In the genomic region with DNA sequence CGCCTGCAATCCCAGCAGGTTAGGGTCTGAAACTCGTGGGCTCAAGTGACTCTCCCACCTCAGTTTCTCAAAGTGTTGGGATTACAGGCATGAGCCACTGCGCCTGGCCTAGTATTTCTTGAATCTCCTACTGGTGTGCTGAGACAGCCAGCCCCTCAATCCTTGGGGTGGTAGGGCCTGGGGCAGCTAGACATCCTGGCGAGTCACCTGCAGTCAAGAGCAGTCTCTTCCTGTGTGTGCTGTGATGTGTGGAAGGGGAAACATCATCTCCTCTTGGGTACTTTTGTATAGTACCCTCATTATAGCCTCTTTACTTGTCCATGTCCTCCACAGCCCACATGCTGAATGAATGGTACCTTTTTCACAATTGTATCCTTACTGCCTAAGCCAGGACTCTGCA, we compare ENCODE assay signal across 25 cellular contexts. TPM values are rescaled to one million over a fixed set of nuclear protein-coding genes. Genes with fewer than 3 reads are reported as not detected.
A peak's percentile ranks its signal among the peaks of the same experiment; 100 is the strongest.
DNase-seq lines count a peak whose midpoint lies in the region; ATAC-seq, FAIRE-seq and TF ChIP-seq lines count a peak whose summit lies in the region.
"Had no signal": no experiment of that assay in that cellular context is flagged by ENCODE, and none has a peak within 500 bp of the region (broad histone marks: within the 10 kb centered on the region; RNA-seq: fewer than 3 reads in every experiment).

No MANE protein-coding gene starts in this region.

- H2AFZ ChIP-seq in GM23338: peak overlapping the region; percentile 34; the same call in 1 of the 2 replicates
- H2AFZ ChIP-seq in Karpas-422 (ENCODE audit: low read length): no peak overlapping the region
- no peak overlapping the region for H2AFZ ChIP-seq in H1 (ENCODE audit: low read length)
- H2AFZ ChIP-seq: GM23248 had no signal

- peaks cover 4% of the 10 kb centered on the region; the same call in 2 of the 3 replicates for H3K9me3 Mint-ChIP-seq in GM23338
- H3K9me3 Mint-ChIP-seq: CD14-positive monocyte; CD4-positive, alpha-beta T cell; CD8-positive, alpha-beta memory T cell had no signal

- H3K9me3 ChIP-seq in Karpas-422 (ENCODE audit: low read length) (no peaks in the 10 kb centered on the region), H1 (ENCODE audit: insufficient read depth in 2 of 2, low read depth in 1 of 2, low read length in 1 of 2) (no peaks in the 10 kb centered on the region), testis (no peaks in the 10 kb centered on the region)
- H3K9me3 ChIP-seq: A549; BE2C; BLaER1 treated with 17β-estradiol and CSF1 and Interleukin-3, amounts not matched to agents 10 nM and 100 nM had no signal

- H4K20me1 ChIP-seq in GM23338 (replicated peaks; ENCODE audit: insufficient read depth): no peaks in the 10 kb centered on the region
- no peaks in the 10 kb centered on the region for H4K20me1 ChIP-seq in Karpas-422 (ENCODE audit: insufficient read depth, low read depth, low read length)
- H4K20me1 ChIP-seq in H1 (replicated peaks in 1 of 2; ENCODE audit: control insufficient read depth in 1 of 2, insufficient read depth in 2 of 2, low read length in 2 of 2): no peaks in the 10 kb centered on the region
- H4K20me1 ChIP-seq: BLaER1 treated with 17β-estradiol and CSF1 and Interleukin-3, amounts not matched to agents 10 nM and 100 nM had no signal

- TF ChIP-seq CTCF in GM23338 (conservative IDR thresholded peaks at IDR 0.05; ENCODE audit: low read depth in 2 of 2): no peak
- TF ChIP-seq CTCF in H1 (IDR thresholded peaks at IDR 0.05; ENCODE audit: control extremely low read depth in 1 of 3, insufficient read depth in 1 of 3, low read depth in 1 of 3, low read length in 3 of 3): no peak
- no peak for TF ChIP-seq CTCF in testis (IDR thresholded peaks at IDR 0.05)

- WGBS in H1 (ENCODE audit: extremely low coverage in 1 of 2, insufficient coverage in 1 of 2, insufficient read length in 1 of 2, insufficient replicate concordance in 2 of 2, low coverage in 1 of 2, low lambda C conversion rate in 2 of 2, missing lambda C conversion rate in 1 of 2), 2 experiments: 83% methylated on average over 4 of the region's 4 CpGs; no CpG with 5 or more reads in 1 of the 2 experiments
- WGBS in testis, 2 donors: 67 to 87% methylated on average over 4 of the region's 4 CpGs

- no peak overlapping the region for H2BK20ac ChIP-seq in H1 (ENCODE audit: low read length)

- CTCF ChIA-PET in H1 (lab: Charles Lee; ENCODE audit: partially characterized antibody): no interaction called here

- H3K36me3 Mint-ChIP-seq in GM23338 (ENCODE audit: low read depth): no peaks in the 10 kb centered on the region
- H3K36me3 Mint-ChIP-seq: CD14-positive monocyte had no signal

- H3K36me3 ChIP-seq in GM23338 (ENCODE audit: insufficient read depth) (no peaks in the 10 kb centered on the region), Karpas-422 (ENCODE audit: insufficient read depth, low read length) (no peaks in the 10 kb centered on the region), H1 (ENCODE audit: control insufficient read depth in 2 of 4, insufficient read depth in 4 of 4, low read length in 3 of 4) (no peaks in the 10 kb centered on the region), testis (ENCODE audit: low read depth, missing control alignments) (no peaks in the 10 kb centered on the region)
- H3K36me3 ChIP-seq: BE2C; BLaER1 treated with 17β-estradiol and CSF1 and Interleukin-3, amounts not matched to agents 10 nM and 100 nM had no signal

- H3K4me3 ChIP-seq in GM23338: no peak overlapping the region
- H3K4me3 ChIP-seq in Karpas-422 (ENCODE audit: low read length): no peak overlapping the region
- H3K4me3 ChIP-seq in H1 (ENCODE audit: extremely low read depth in 1 of 4, insufficient read depth in 2 of 4, low read depth in 3 of 4, low read length in 4 of 4): no peak overlapping the region
- no peak overlapping the region for H3K4me3 ChIP-seq in testis
- H3K4me3 ChIP-seq: A549; BLaER1 treated with 17β-estradiol and CSF1 and Interleukin-3, amounts not matched to agents 10 nM and 100 nM; GM23248 had no signal

- no peak overlapping the region for H3K18ac ChIP-seq in H1 (ENCODE audit: extremely low read depth, low read length)

- H3K9me2 ChIP-seq in GM23338 (ENCODE audit: insufficient read depth) (no peaks in the 10 kb centered on the region), Karpas-422 (replicated peaks; ENCODE audit: insufficient read depth, low read length) (no peaks in the 10 kb centered on the region)

- H3K79me2 ChIP-seq in GM23338 (replicated peaks; ENCODE audit: insufficient read depth) (no peaks in the 10 kb centered on the region), Karpas-422 (ENCODE audit: low read length) (no peaks in the 10 kb centered on the region), H1 (ENCODE audit: control insufficient read depth in 1 of 2, insufficient read depth in 2 of 2, low read length in 2 of 2) (no peaks in the 10 kb centered on the region)

- no peak overlapping the region for H2BK12ac ChIP-seq in H1 (ENCODE audit: low read depth, low read length)

- no peak for FAIRE-seq in H1 (lab: Jason Lieb, UNC)
- FAIRE-seq: A549, D721Med, GM12891, GM18507, H54 had no signal

- H2BK5ac ChIP-seq in H1 (ENCODE audit: low read depth, low read length): no peak overlapping the region

- H3K27me3 Mint-ChIP-seq in GM23338 (ENCODE audit: insufficient read depth, low read depth, poor library complexity): peaks cover 12% of the 10 kb centered on the region

- H3K23me2 ChIP-seq in H1 (ENCODE audit: low read depth, low read length): peaks cover 4% of the 10 kb centered on the region; the same call in 1 of the 2 replicates

- H3K4me3 Mint-ChIP-seq in GM23338: no peak overlapping the region
- H3K4me3 Mint-ChIP-seq: CD14-positive monocyte; CD4-positive, alpha-beta T cell had no signal

- no peak for TF ChIP-seq EP300 in H1 (IDR thresholded peaks at IDR 0.05; ENCODE audit: borderline replicate concordance in 1 of 2, low read depth in 2 of 2, low read length in 2 of 2)

- H3K23ac ChIP-seq in H1 (ENCODE audit: insufficient read length): no peak overlapping the region

- H3K27ac Mint-ChIP-seq in GM23338: no peak overlapping the region
- H3K27ac Mint-ChIP-seq: CD14-positive monocyte; CD4-positive, alpha-beta T cell had no signal

- no peak overlapping the region for H2BK15ac ChIP-seq in H1 (ENCODE audit: low read length)

- no peak overlapping the region for H3K56ac ChIP-seq in H1 (replicated peaks; ENCODE audit: insufficient read length, low read depth, low read length)

- H3K27me3 ChIP-seq in GM23338 (ENCODE audit: insufficient read depth) (no peaks in the 10 kb centered on the region), Karpas-422 (ENCODE audit: low read length) (no peaks in the 10 kb centered on the region), H1 (replicated peaks in 1 of 4; ENCODE audit: control insufficient read depth in 3 of 4, extremely low read depth in 1 of 4, insufficient read depth in 3 of 4, low read length in 3 of 4) (no peaks in the 10 kb centered on the region), testis (no peaks in the 10 kb centered on the region)
- H3K27me3 ChIP-seq: BLaER1 treated with 17β-estradiol and CSF1 and Interleukin-3, amounts not matched to agents 10 nM and 100 nM had no signal

- H3K4me2 ChIP-seq in GM23338 (no peak overlapping the region), Karpas-422 (ENCODE audit: low read depth, low read length, poor library complexity, severe bottlenecking) (no peak overlapping the region), H1 (ENCODE audit: insufficient read depth in 1 of 2, low read depth in 2 of 2, low read length in 2 of 2) (no peak overlapping the region)
- H3K4me2 ChIP-seq: A549; BLaER1 treated with 17β-estradiol and CSF1 and Interleukin-3, amounts not matched to agents 10 nM and 100 nM had no signal

- ATAC-seq in GM23338: no peak
- ATAC-seq: A549 had no signal

- no peak overlapping the region for H4K5ac ChIP-seq in H1 (ENCODE audit: insufficient read length, low read depth, low read length)

- intact Hi-C loops in testis (cut with DNase I; ENCODE audit: low total_unique reads): no loop called here

- H4K8ac ChIP-seq in H1 (ENCODE audit: extremely low read depth, insufficient read depth, low read length): peak overlapping the region; percentile 76; the same call in 1 of the 2 replicates

- no peaks in the 10 kb centered on the region for H3F3A ChIP-seq in GM23338 (replicated peaks; ENCODE audit: low read depth)

- H3K79me1 ChIP-seq in H1 (ENCODE audit: low read depth, low read length): no peaks in the 10 kb centered on the region

- H4K91ac ChIP-seq in H1 (replicated peaks; ENCODE audit: insufficient read length, low read length): no peak overlapping the region

- H3K9ac ChIP-seq in Karpas-422 (ENCODE audit: low read length) (no peak overlapping the region), H1 (replicated peaks in 1 of 4; ENCODE audit: extremely low read depth in 1 of 4, low read depth in 3 of 4, low read length in 3 of 4) (no peak overlapping the region)
- H3K9ac ChIP-seq: BLaER1 treated with 17β-estradiol and CSF1 and Interleukin-3, amounts not matched to agents 10 nM and 100 nM; GM23248 had no signal

- H3K4me1 ChIP-seq in GM23338 (ENCODE audit: insufficient read depth) (0 out of 2 replicates have a peak, but pooled peaks cover 4% of the 10 kb centered on the region), Karpas-422 (ENCODE audit: low read length) (peaks cover 6% of the 10 kb centered on the region), H1 (replicated peaks in 1 of 4; ENCODE audit: control insufficient read depth in 3 of 4, insufficient read depth in 4 of 4, low read length in 3 of 4) (no peaks in the 10 kb centered on the region; a peak in 2 of 7 replicates), testis (peaks cover 10% of the 10 kb centered on the region)
- H3K4me1 ChIP-seq: A549, BE2C had no signal

- POLR2A ChIA-PET in H1 (lab: Charles Lee; ENCODE audit: partially characterized antibody): no interaction called here

- TF ChIP-seq POLR2A in H1 (IDR thresholded peaks at IDR 0.05; ENCODE audit: control extremely low read depth in 1 of 2, low read depth in 2 of 2, low read length in 2 of 2) (no peak), testis (IDR thresholded peaks at IDR 0.05) (no peak)

- no peak for DNase-seq in GM23338 (ENCODE audit: low spot score)
- DNase-seq in Karpas-422: peak; percentile 34
- DNase-seq in H1 (ENCODE audit: low read depth in 1 of 2, low spot score in 2 of 2): no peak
- no peak for DNase-seq in testis
- DNase-seq in NCI-H82 (lab: John Stamatoyannopoulos, UW): no peak
- no peak for DNase-seq in cerebellar cortex (ENCODE audit: low spot score)
- DNase-seq: 8988T; ACHN; AML-193; BE2C; CD4-positive, alpha-beta T cell; CD8-positive, alpha-beta memory T cell; DMS 273 treated with DMSO at 0.1 percent for 48 hours; DMS79; EL; GDM1; GM23248; HCEC 1CT had no signal

- no peak overlapping the region for H2BK120ac ChIP-seq in H1 (replicated peaks; ENCODE audit: low read depth, low read length)

- TF ChIP-seq RAD21 in H1 (IDR thresholded peaks at IDR 0.05 in 1 of 2, conservative IDR thresholded peaks at IDR 0.05 in 1 of 2; ENCODE audit: low read depth in 2 of 2, low read length in 2 of 2): no peak

- H3K27ac ChIP-seq in GM23338 (ENCODE audit: low read depth): no peak overlapping the region
- H3K27ac ChIP-seq in Karpas-422 (ENCODE audit: low read length): no peak overlapping the region
- H3K27ac ChIP-seq in H1 (ENCODE audit: low read depth, low read length): no peak overlapping the region
- no peak overlapping the region for H3K27ac ChIP-seq in testis
- H3K27ac ChIP-seq: A549; BLaER1 treated with 17β-estradiol and CSF1 and Interleukin-3, amounts not matched to agents 10 nM and 100 nM; GM23248 had no signal

- H3K4me1 Mint-ChIP-seq in GM23338: peaks cover 8% of the 10 kb centered on the region

- no peak overlapping the region for H3K4ac ChIP-seq in H1 (replicated peaks; ENCODE audit: insufficient read length, low read depth, low read length)

- no peak overlapping the region for H3K14ac ChIP-seq in H1 (ENCODE audit: insufficient read length)

- H2AK5ac ChIP-seq in H1 (ENCODE audit: low read depth, low read length): no peak overlapping the region

RNA-seq across cellular contexts. Expression of gene HEXA, which starts 4.9 kb away (rescaled TPM):
- total RNA-seq in GM23338 (2014; rRNA removed; shearing (Covaris generic)): 41.0 and 43.8 TPM in 2 replicates
- polyA plus RNA-seq in GM23338 (2016; fragmentation: Nextera tagmentation; extraction: Ambion mirVana) (37.0 and 43.0 TPM in 2 replicates), H1 (2011; rRNA removed) (67.8 and 73.7 TPM in 2 replicates), testis (ENCODE audit: insufficient read depth, low read depth, low replicate concordance) (129 TPM)
- total RNA-seq in Karpas-422 (2014; rRNA removed; shearing (Covaris generic); ENCODE audit: low replicate concordance): 75.7 and 120 TPM in 2 replicates
- 47.4 and 52.5 TPM in 2 replicates for total RNA-seq in H1 (2021; fragmentation: NEBNext Ultra II Directional; extraction: Animal tissue kit (Norgen Biotek cat#: 25700))
- 65.7 TPM for polyA plus RNA-seq in H1 (2011; cell fraction: cytosol; rRNA removed)
- polyA plus RNA-seq in H1 (2011; cell fraction: nucleus; rRNA removed): 151 TPM
- 41.8 to 62.0 TPM (median 54.5 TPM) in 4 replicates for polyA plus RNA-seq in H1 (2012, experiment 1 of 2)
- polyA plus RNA-seq in H1 (2012, experiment 2 of 2): 52.2 TPM
- 82.8 TPM for polyA plus RNA-seq in H1 (2013, experiment 1 of 2)
- 76.7 TPM for polyA plus RNA-seq in H1 (2013, experiment 2 of 2)
- 46.6 and 65.2 TPM in 2 replicates for polyA minus RNA-seq in H1 (2011; rRNA and poly(A)+ RNA removed)
- polyA minus RNA-seq in H1 (2011; cell fraction: cytosol; rRNA and poly(A)+ RNA removed): 36.3 TPM
- 51.5 TPM for polyA minus RNA-seq in H1 (2011; cell fraction: nucleus; rRNA and poly(A)+ RNA removed)
- total RNA-seq in testis: 100 to 1,000 TPM; 110 to 188 TPM

RNA-seq across cellular contexts. Expression of gene TMEM202, which starts 17.4 kb away (rescaled TPM):
- total RNA-seq in GM23338 (2014; rRNA removed; shearing (Covaris generic)): not detected in 2 replicates
- polyA plus RNA-seq in GM23338 (2016; fragmentation: Nextera tagmentation; extraction: Ambion mirVana) (not detected in 2 replicates), H1 (2011; rRNA removed) (not detected in 2 replicates), testis (ENCODE audit: insufficient read depth, low read depth, low replicate concordance) (52.1 TPM)
- not detected in 2 replicates for total RNA-seq in Karpas-422 (2014; rRNA removed; shearing (Covaris generic); ENCODE audit: low replicate concordance)
- not detected in 2 replicates for total RNA-seq in H1 (2021; fragmentation: NEBNext Ultra II Directional; extraction: Animal tissue kit (Norgen Biotek cat#: 25700))
- not detected for polyA plus RNA-seq in H1 (2011; cell fraction: cytosol; rRNA removed)
- not detected for polyA plus RNA-seq in H1 (2011; cell fraction: nucleus; rRNA removed)
- not detected in 4 replicates for polyA plus RNA-seq in H1 (2012, experiment 1 of 2)
- polyA plus RNA-seq in H1 (2012, experiment 2 of 2): not detected
- not detected for polyA plus RNA-seq in H1 (2013, experiment 1 of 2)
- not detected for polyA plus RNA-seq in H1 (2013, experiment 2 of 2)
- not detected in 2 replicates for polyA minus RNA-seq in H1 (2011; rRNA and poly(A)+ RNA removed)
- not detected for polyA minus RNA-seq in H1 (2011; cell fraction: cytosol; rRNA and poly(A)+ RNA removed)
- polyA minus RNA-seq in H1 (2011; cell fraction: nucleus; rRNA and poly(A)+ RNA removed): not detected
- total RNA-seq in testis: 1 to 10 TPM; 3.5 to 6.3 TPM
- total RNA-seq: CD4-positive, alpha-beta T cell; CD8-positive, alpha-beta memory T cell; GM23248 had no signal
- polyA plus RNA-seq: A549; CD14-positive monocyte; CD8-positive, alpha-beta memory T cell; GM23248 had no signal
